Comparison of ENCODE assay signal across 2 cellular contexts in genomic region chr18:74963820-74964446, GRCh38.
TF ChIP-seq lines count a peak whose summit lies in the region.

No MANE protein-coding gene starts in this region.

TF ChIP-seq in GM12878, 131 proteins besides CTCF, POLR2A, EP300 and RAD21 (continued from another document):
- no peak for TF ChIP-seq CBFB (IDR thresholded peaks at IDR 0.05; ENCODE audit: low read depth)
- TF ChIP-seq SMC3 (IDR thresholded peaks at IDR 0.05; ENCODE audit: borderline replicate concordance, low read length): peak; percentile 67; the same call in 1 of the 2 replicates
- peak; percentile 82; the same call in 1 of the 2 replicates for TF ChIP-seq ZBTB33 (IDR thresholded peaks at IDR 0.05)
- TF ChIP-seq YBX1 (IDR thresholded peaks at IDR 0.05): no peak
- peak; percentile 46 for TF ChIP-seq NR2F1 (conservative IDR thresholded peaks at IDR 0.05)
- no peak for TF ChIP-seq SMARCA5 (IDR thresholded peaks at IDR 0.05)
- TF ChIP-seq GATAD2B (conservative IDR thresholded peaks at IDR 0.05; ENCODE audit: low read depth): no peak
- TF ChIP-seq ATF2 (IDR thresholded peaks at IDR 0.05; ENCODE audit: low read length): no peak
- TF ChIP-seq ZBTB40 (IDR thresholded peaks at IDR 0.05; ENCODE audit: borderline replicate concordance): no peak
- no peak for TF ChIP-seq IKZF2 (IDR thresholded peaks at IDR 0.05)
- TF ChIP-seq TCF7 (IDR thresholded peaks at IDR 0.05; ENCODE audit: borderline replicate concordance): no peak

TF ChIP-seq in HepG2, 621 proteins besides CTCF, POLR2A, EP300 and RAD21 (continued from another document):
- no peak for TF ChIP-seq PATZ1 (CRISPR knock-in tag; IDR thresholded peaks at IDR 0.05)
- peak; percentile 73 for TF ChIP-seq STAG1 (CRISPR knock-in tag; IDR thresholded peaks at IDR 0.05)
- no peak for TF ChIP-seq ZNF234 (CRISPR knock-in tag; conservative IDR thresholded peaks at IDR 0.05)
- TF ChIP-seq ZNF710 (CRISPR knock-in tag; IDR thresholded peaks at IDR 0.05; ENCODE audit: borderline replicate concordance): no peak
- no peak for TF ChIP-seq GATAD1 (CRISPR knock-in tag; IDR thresholded peaks at IDR 0.05)
TF ChIP-seq in HepG2: peak in this region for 2.
